ENCODE assay signal across 1 cellular context in the genomic region with DNA sequence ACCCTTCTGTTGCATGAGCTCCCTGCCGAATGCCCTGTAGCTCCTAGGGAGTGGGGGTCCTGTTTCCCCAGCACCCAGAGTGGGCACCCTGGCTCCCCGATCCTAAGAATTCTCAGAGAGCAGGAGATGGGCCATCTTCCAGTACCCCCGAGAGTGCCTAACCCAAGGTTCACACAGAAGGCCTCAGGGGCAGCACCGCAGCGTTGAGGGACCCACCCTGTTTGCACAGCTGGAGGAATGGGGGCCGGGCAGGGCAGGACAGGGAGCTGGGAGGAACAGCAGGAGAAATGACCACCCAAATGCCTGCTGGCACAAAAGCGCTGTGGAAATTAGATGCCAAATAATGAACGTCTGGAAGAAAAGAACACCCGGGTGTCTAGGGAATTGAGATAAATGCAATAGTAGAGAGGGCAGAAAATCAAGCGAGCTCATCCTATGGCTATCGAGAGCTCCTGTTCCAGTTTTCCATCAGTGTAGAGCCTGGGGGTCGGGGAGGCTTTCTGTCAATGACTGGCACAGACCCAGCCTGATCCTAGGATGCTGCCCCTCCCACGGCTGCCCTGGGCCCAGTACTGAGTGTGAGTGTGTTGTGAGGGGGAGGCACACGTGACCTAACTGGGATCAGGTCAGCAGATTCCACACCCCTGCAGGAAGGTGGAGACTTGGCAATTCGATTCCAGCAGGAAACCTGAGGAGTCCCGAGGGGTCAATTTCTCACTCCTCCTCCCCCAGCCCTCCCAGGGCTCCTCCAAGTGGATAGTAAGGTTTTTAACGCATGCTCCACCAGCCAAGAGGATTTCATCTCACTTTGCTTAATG.
TF ChIP-seq lines count a peak whose summit lies in the region.

No MANE protein-coding gene starts in this region.

TF ChIP-seq in HepG2, 621 proteins besides CTCF, POLR2A, EP300 and RAD21:
- TF ChIP-seq KDM3A (CRISPR knock-in tag; IDR thresholded peaks at IDR 0.05; ENCODE audit: low read depth) (no peak), REXO4 (CRISPR knock-in tag; IDR thresholded peaks at IDR 0.05; ENCODE audit: borderline replicate concordance) (no peak), MLLT10 (CRISPR knock-in tag; IDR thresholded peaks at IDR 0.05) (no peak), ZNF558 (CRISPR knock-in tag; IDR thresholded peaks at IDR 0.05; ENCODE audit: borderline replicate concordance) (no peak), ZFY (CRISPR knock-in tag; IDR thresholded peaks at IDR 0.05) (no peak), MIER3 (CRISPR knock-in tag; IDR thresholded peaks at IDR 0.05; ENCODE audit: borderline replicate concordance) (no peak), ASH2L (IDR thresholded peaks at IDR 0.05; ENCODE audit: insufficient read length, low read depth, low read length) (no peak)
- TF ChIP-seq, protein P1, sequence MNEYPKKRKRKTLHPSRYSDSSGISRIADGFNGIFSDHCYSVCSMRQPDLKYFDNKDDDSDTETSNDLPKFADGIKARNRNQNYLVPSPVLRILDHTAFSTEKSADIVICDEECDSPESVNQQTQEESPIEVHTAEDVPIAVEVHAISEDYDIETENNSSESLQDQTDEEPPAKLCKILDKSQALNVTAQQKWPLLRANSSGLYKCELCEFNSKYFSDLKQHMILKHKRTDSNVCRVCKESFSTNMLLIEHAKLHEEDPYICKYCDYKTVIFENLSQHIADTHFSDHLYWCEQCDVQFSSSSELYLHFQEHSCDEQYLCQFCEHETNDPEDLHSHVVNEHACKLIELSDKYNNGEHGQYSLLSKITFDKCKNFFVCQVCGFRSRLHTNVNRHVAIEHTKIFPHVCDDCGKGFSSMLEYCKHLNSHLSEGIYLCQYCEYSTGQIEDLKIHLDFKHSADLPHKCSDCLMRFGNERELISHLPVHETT (CRISPR knock-in tag; conservative IDR thresholded peaks at IDR 0.05) = no peak
- TF ChIP-seq, protein P2, sequence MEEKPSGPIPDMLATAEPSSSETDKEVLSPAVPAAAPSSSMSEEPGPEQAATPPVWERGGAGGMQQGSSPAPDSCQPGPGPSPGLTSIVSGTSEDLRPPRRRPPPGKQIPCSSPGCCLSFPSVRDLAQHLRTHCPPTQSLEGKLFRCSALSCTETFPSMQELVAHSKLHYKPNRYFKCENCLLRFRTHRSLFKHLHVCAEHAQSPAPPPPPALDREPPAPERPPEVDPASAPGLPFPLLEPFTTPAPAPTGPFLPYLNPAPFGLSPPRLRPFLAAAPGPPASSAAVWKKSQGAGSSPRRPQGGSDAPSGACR (CRISPR knock-in tag; IDR thresholded peaks at IDR 0.05) = no peak
- TF ChIP-seq, protein P3, sequence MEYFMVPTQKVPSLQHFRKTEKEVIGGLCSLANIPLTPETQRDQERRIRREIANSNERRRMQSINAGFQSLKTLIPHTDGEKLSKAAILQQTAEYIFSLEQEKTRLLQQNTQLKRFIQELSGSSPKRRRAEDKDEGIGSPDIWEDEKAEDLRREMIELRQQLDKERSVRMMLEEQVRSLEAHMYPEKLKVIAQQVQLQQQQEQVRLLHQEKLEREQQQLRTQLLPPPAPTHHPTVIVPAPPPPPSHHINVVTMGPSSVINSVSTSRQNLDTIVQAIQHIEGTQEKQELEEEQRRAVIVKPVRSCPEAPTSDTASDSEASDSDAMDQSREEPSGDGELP (IDR thresholded peaks at IDR 0.05; ENCODE audit: borderline replicate concordance, low read depth) = no peak
